Comparison of ENCODE assay signal across 27 cellular contexts in genomic region chr15:70962084-70962483, GRCh38.
"Had no signal": no experiment of that assay in that cellular context is flagged by ENCODE, and none has a peak within 500 bp of the region (broad histone marks: within the 10 kb centered on the region; RNA-seq: fewer than 3 reads in every experiment).

No MANE protein-coding gene starts in this region.

- H3K27me3 ChIP-seq: stomach, suprapubic skin, testis, thyroid gland, tibial artery, tibial nerve, transverse colon, upper lobe of left lung, upper lobe of right lung, uterus, vagina had no signal

- H3K27ac ChIP-seq: stomach, suprapubic skin, testis, thoracic aorta, thyroid gland, tibial artery, tibial nerve, transverse colon, upper lobe of left lung, upper lobe of right lung, uterus, vagina had no signal

- H3K4me1 ChIP-seq: suprapubic skin, testis, thyroid gland, tibial artery, tibial nerve, transverse colon, upper lobe of left lung, upper lobe of right lung, uterus, vagina had no signal

- FAIRE-seq: urothelium cell line had no signal

- H3K36me3 ChIP-seq: suprapubic skin, thoracic aorta, thyroid gland, tibial artery, transverse colon, upper lobe of left lung, upper lobe of right lung, uterus, vagina had no signal

- H3K4me3 ChIP-seq: stomach, suprapubic skin, testis, thoracic aorta, thyroid gland, tibial artery, tibial nerve, transverse colon, upper lobe of left lung, upper lobe of right lung, uterus, vagina had no signal

- DNase-seq: stimulated activated CD4-positive, alpha-beta T cell treated with anti-CD3 and anti-CD28 coated beads, Interleukin-2, amount 100 ng/mL, for 48 hours; stimulated activated CD4-positive, alpha-beta T cell treated with anti-CD3 and anti-CD28 coated beads, Interleukin-4, amount 100 ng/mL, for 1 hour; stimulated activated CD4-positive, alpha-beta T cell treated with anti-CD3 and anti-CD28 coated beads, Interleukin-4, amount 100 ng/mL, for 24 hours; stimulated activated CD4-positive, alpha-beta T cell treated with anti-CD3 and anti-CD28 coated beads, Interleukin-4, amount 100 ng/mL, for 4 hours; stimulated activated CD8-positive, alpha-beta memory T cell treated with anti-CD3 and anti-CD28 coated beads, Interleukin-4, amount 100 ng/mL, for 48 hours; stimulated activated naive B cell treated with anti-CD40 and anti-IgM and Interleukin-4, amounts not matched to agents 10 μg/mL and 1 μg/mL and 100 μg/mL, for 72 hours; stimulated activated naive CD4-positive, alpha-beta T cell; stimulated activated naive CD4-positive, alpha-beta T cell treated with Interleukin-2 at 50 U/mL for 16 hours; stimulated activated naive CD8-positive, alpha-beta T cell treated with anti-CD3 and anti-CD28 coated beads, Interleukin-15, amount 100 ng/mL, for 72 hours; stimulated activated naive CD8-positive, alpha-beta T cell treated with anti-CD3 and anti-CD28 coated beads, Interleukin-15, Interleukin-2, amounts not matched to agents 100 U/mL and 50 U/mL, for 24 hours; stomach; substantia nigra; testis; thyroid gland; tibial artery; transverse colon; trophoblast cell; upper lobe of left lung; upper lobe of right lung; uterus had no signal

- ATAC-seq: stimulated activated effector memory CD8-positive, alpha-beta T cell treated with anti-CD3 and anti-CD28 coated beads, Interleukin-12 subunit alpha, Interleukin-12 subunit beta, amount 100 ng/mL, for 72 hours; stimulated activated memory B cell treated with anti-CD40 and anti-IgM and Interleukin-4, amounts not matched to agents 10 μg/mL and 1 μg/mL and 100 μg/mL, for 72 hours; stimulated activated naive B cell treated with anti-CD40 and anti-IgM and Interleukin-4, amounts not matched to agents 10 μg/mL and 1 μg/mL and 100 μg/mL, for 72 hours; stimulated activated naive CD8-positive, alpha-beta T cell treated with anti-CD3 and anti-CD28 coated beads, Interleukin-15, amount 100 ng/mL, for 72 hours; stimulated activated naive CD8-positive, alpha-beta T cell treated with anti-CD3 and anti-CD28 coated beads, Interleukin-15, Interleukin-2, amounts not matched to agents 100 U/mL and 50 U/mL, for 24 hours; upper lobe of right lung had no signal

- H3K9me3 ChIP-seq: stomach, testis, thoracic aorta, thyroid gland, tibial artery, tibial nerve, transverse colon, upper lobe of left lung, upper lobe of right lung, uterus, vagina had no signal
